11 cellular contexts compared by ENCODE assay signal in genomic region chr15:66760968-66761722, GRCh38. TPM values are rescaled to one million over a fixed set of nuclear protein-coding genes. Genes with fewer than 3 reads are reported as not detected.
DNase-seq lines count a peak whose midpoint lies in the region; ATAC-seq and TF ChIP-seq lines count a peak whose summit lies in the region.
"Had no signal": no experiment of that assay in that cellular context is flagged by ENCODE, and none has a peak within 500 bp of the region (broad histone marks: within the 10 kb centered on the region; RNA-seq: fewer than 3 reads in every experiment).

No MANE protein-coding gene starts in this region.

- CTCF ChIA-PET in AG04450 (lab: Charles Lee) = interaction anchor here (1.1 kb wide), 1 partner anchor 90 kb away, joined by 3 read pairs; no protein-coding TSS in a partner anchor
- CTCF ChIA-PET in PC-9 (lab: Charles Lee) = no interaction called here

- H3K4me1 ChIP-seq in PC-9 (replicated peaks; ENCODE audit: insufficient read depth) = peaks cover 88% of the 10 kb centered on the region
- peaks cover 15 to 58% (median 43%) of the 10 kb centered on the region in 3 donors for H3K4me1 ChIP-seq in esophagus squamous epithelium

- H4K20me1 ChIP-seq in PC-9 (ENCODE audit: insufficient read depth) = no peaks in the 10 kb centered on the region

- intact Hi-C loops in PC-9 (cut with micrococcal nuclease; ENCODE audit: unreplicated experiment) (no loop called here), esophagus squamous epithelium (cut with DNase I) (no loop called here)

- H3K27me3 Mint-ChIP-seq in osteocyte (ENCODE audit: unreplicated experiment) = no peaks in the 10 kb centered on the region
- peaks cover 81% of the 10 kb centered on the region for H3K27me3 Mint-ChIP-seq in T-helper 17 cell
- H3K27me3 Mint-ChIP-seq in stimulated activated naive B cell treated with anti-CD40 and anti-IgM and Interleukin-4, amounts not matched to agents 10 μg/mL and 1 μg/mL and 100 μg/mL, for 72 hours = peaks cover 61 to 66% of the 10 kb centered on the region in 2 donors

- TF ChIP-seq CTCF in AG04450 (IDR thresholded peaks at IDR 0.05; ENCODE audit: low read depth, low read length) (no peak), PC-9 (conservative IDR thresholded peaks at IDR 0.05) (no peak), esophagus squamous epithelium (IDR thresholded peaks at IDR 0.05) (no peak), osteocyte (IDR thresholded peaks at IDR 0.05) (no peak)

- peaks cover 2% of the 10 kb centered on the region for H3K36me3 Mint-ChIP-seq in osteocyte (ENCODE audit: unreplicated experiment)
- H3K36me3 Mint-ChIP-seq in T-helper 17 cell (ENCODE audit: low read depth) = peaks cover 2% of the 10 kb centered on the region
- peaks cover 0 to 2% of the 10 kb centered on the region in 2 donors for H3K36me3 Mint-ChIP-seq in stimulated activated naive B cell treated with anti-CD40 and anti-IgM and Interleukin-4, amounts not matched to agents 10 μg/mL and 1 μg/mL and 100 μg/mL, for 72 hours

- TF ChIP-seq POLR2A in esophagus squamous epithelium (IDR thresholded peaks at IDR 0.05) = no peak

- peak overlapping the region; percentile 87 for H3K27ac Mint-ChIP-seq in osteocyte (ENCODE audit: unreplicated experiment)
- no peak overlapping the region for H3K27ac Mint-ChIP-seq in T-helper 17 cell
- no peak overlapping the region for H3K27ac Mint-ChIP-seq in stimulated activated naive B cell treated with anti-CD40 and anti-IgM and Interleukin-4, amounts not matched to agents 10 μg/mL and 1 μg/mL and 100 μg/mL, for 72 hours

- H2AFZ ChIP-seq in PC-9 = no peak overlapping the region

- WGBS in esophagus squamous epithelium, 2 donors = 60 to 63% methylated on average over 8 to 14 of the region's 16 CpGs

- H3K4me1 Mint-ChIP-seq in osteocyte (ENCODE audit: unreplicated experiment) = peaks cover 83% of the 10 kb centered on the region
- H3K4me1 Mint-ChIP-seq in T-helper 17 cell = no peaks in the 10 kb centered on the region
- peaks cover 9 to 10% of the 10 kb centered on the region in 2 donors for H3K4me1 Mint-ChIP-seq in stimulated activated naive B cell treated with anti-CD40 and anti-IgM and Interleukin-4, amounts not matched to agents 10 μg/mL and 1 μg/mL and 100 μg/mL, for 72 hours

- no peak for DNase-seq in AG04450 (ENCODE audit: low read depth, low spot score)
- DNase-seq in PC-9 = no peak
- DNase-seq in esophagus squamous epithelium (lab: John Stamatoyannopoulos, UW) = no peak
- DNase-seq in osteocyte (ENCODE audit: extremely low spot score, unreplicated experiment) = no peak
- no peak for DNase-seq in T-helper 17 cell
- no peak for DNase-seq in stimulated activated naive B cell treated with anti-CD40 and anti-IgM and Interleukin-4, amounts not matched to agents 10 μg/mL and 1 μg/mL and 100 μg/mL, for 72 hours
- DNase-seq in HCEC 1CT = no peak
- DNase-seq: NCI-H524 treated with DMSO at 0.1 percent for 48 hours had no signal

- no peaks in the 10 kb centered on the region for H3K27me3 ChIP-seq in AG04450 (ENCODE audit: control insufficient read depth, insufficient read depth, low read length)
- H3K27me3 ChIP-seq in PC-9 (ENCODE audit: insufficient read depth, low read depth) = no peaks in the 10 kb centered on the region
- H3K27me3 ChIP-seq in esophagus squamous epithelium = peaks cover 0 to 45% (median 0%) of the 10 kb centered on the region in 4 donors
- H3K27me3 ChIP-seq: pancreas had no signal

- no peaks in the 10 kb centered on the region for H3K9me2 ChIP-seq in PC-9 (ENCODE audit: insufficient read depth)

- H3K9me3 ChIP-seq in AG04450 (ENCODE audit: control insufficient read depth, insufficient read depth, low read length) (peaks cover 6% of the 10 kb centered on the region; the same call in 1 of the 2 replicates), PC-9 (ENCODE audit: insufficient read depth, low read depth) (no peaks in the 10 kb centered on the region), esophagus squamous epithelium (no peaks in the 10 kb centered on the region), T-helper 17 cell (ENCODE audit: control insufficient read depth, low read length, poor library complexity, severe bottlenecking) (no peaks in the 10 kb centered on the region)
- H3K9me3 ChIP-seq: pancreas had no signal

- no peaks in the 10 kb centered on the region for H3K9me3 Mint-ChIP-seq in osteocyte (ENCODE audit: unreplicated experiment)
- no peaks in the 10 kb centered on the region for H3K9me3 Mint-ChIP-seq in stimulated activated naive B cell treated with anti-CD40 and anti-IgM and Interleukin-4, amounts not matched to agents 10 μg/mL and 1 μg/mL and 100 μg/mL, for 72 hours
- H3K9me3 Mint-ChIP-seq: central memory CD8-positive, alpha-beta T cell had no signal

- POLR2A ChIA-PET in AG04450 (lab: Yijun Ruan, JAX) = no interaction called here
- POLR2A ChIA-PET in PC-9 (lab: Charles Lee; ENCODE audit: unreplicated experiment) = no interaction called here

- H3K27ac ChIP-seq in AG04450 (ENCODE audit: low read depth, low read length) = peak overlapping the region; percentile 32
- no peak overlapping the region for H3K27ac ChIP-seq in PC-9
- peak overlapping the region; percentile 54 to 76 (median 66) for H3K27ac ChIP-seq in esophagus squamous epithelium

- peaks cover 45% of the 10 kb centered on the region for H3F3A ChIP-seq in PC-9 (ENCODE audit: insufficient read depth, low read depth)

- no peaks in the 10 kb centered on the region for H3K36me3 ChIP-seq in PC-9 (ENCODE audit: low read depth)
- H3K36me3 ChIP-seq in esophagus squamous epithelium = no peaks in the 10 kb centered on the region
- H3K36me3 ChIP-seq: pancreas had no signal

- H3K4me3 Mint-ChIP-seq in osteocyte (ENCODE audit: unreplicated experiment) (peak overlapping the region; percentile 20), T-helper 17 cell (no peak overlapping the region)
- no peak overlapping the region for H3K4me3 Mint-ChIP-seq in stimulated activated naive B cell treated with anti-CD40 and anti-IgM and Interleukin-4, amounts not matched to agents 10 μg/mL and 1 μg/mL and 100 μg/mL, for 72 hours
- H3K4me3 Mint-ChIP-seq: central memory CD8-positive, alpha-beta T cell had no signal

- no peak overlapping the region for H3K4me3 ChIP-seq in AG04450 (ENCODE audit: low read depth, low read length)
- H3K4me3 ChIP-seq in PC-9 = no peak overlapping the region
- no peak overlapping the region for H3K4me3 ChIP-seq in esophagus squamous epithelium
- H3K4me3 ChIP-seq: pancreas had no signal

- 0 out of 2 replicates have a peak, but pooled peaks cover 4% of the 10 kb centered on the region for H3K79me2 ChIP-seq in PC-9 (ENCODE audit: low read depth)

- ATAC-seq in T-helper 17 cell = no peak
- no peak for ATAC-seq in stimulated activated naive B cell treated with anti-CD40 and anti-IgM and Interleukin-4, amounts not matched to agents 10 μg/mL and 1 μg/mL and 100 μg/mL, for 72 hours (replicated peaks)
- no peak for ATAC-seq in GM18519 (IDR thresholded peaks at IDR 0.05; ENCODE audit: low FRiP score, unreplicated experiment)
- ATAC-seq: pancreas had no signal

- H3K4me2 ChIP-seq in PC-9 = peak overlapping the region; percentile 10; the same call in 1 of the 2 replicates

- BruUV-seq in PC-9 (replicated peaks; lab: Mats Ljungman, UMichigan) = no TSS peak

RNA-seq across cellular contexts. Expression of gene SMAD6, which starts 59.1 kb away (rescaled TPM):
- polyA plus RNA-seq in AG04450 (2011; rRNA removed) = 1.8 and 2.2 TPM in 2 replicates
- 4.9 and 6.2 TPM in 2 replicates for polyA minus RNA-seq in AG04450 (2011; rRNA and poly(A)+ RNA removed)
- 7.1 and 10.6 TPM in 2 replicates for total RNA-seq in PC-9 (2021)
- total RNA-seq in esophagus squamous epithelium = 1 to 10 TPM; 1.7 to 6.3 (median 3.8) TPM
- total RNA-seq in osteocyte = 14.6 and 17.5 TPM in 2 replicates
- under 1 TPM in 1 of 2 donors, not detected in 1; 0.10 TPM for total RNA-seq in T-helper 17 cell
